ENCODE assay signal across 11 cellular contexts in the genomic region with DNA sequence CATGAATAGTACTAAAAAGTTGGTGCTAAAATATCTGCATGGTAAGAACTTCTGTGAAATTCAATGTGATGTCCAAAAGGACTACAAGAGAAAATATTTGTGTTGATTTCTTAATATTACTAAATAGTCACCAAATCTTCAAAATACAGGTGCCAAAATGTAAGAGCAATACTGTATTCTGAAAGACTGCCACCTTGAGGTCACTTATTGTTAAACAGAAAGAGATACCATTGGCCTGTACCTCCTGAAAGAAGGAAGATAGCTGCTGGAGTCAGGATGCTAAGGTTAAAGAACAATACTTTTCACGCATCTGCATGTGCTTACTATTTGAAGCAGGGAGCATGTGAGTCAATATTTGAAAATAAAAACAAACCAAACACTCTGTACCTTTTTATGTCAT.
DNase-seq lines count a peak whose midpoint lies in the region; ATAC-seq and TF ChIP-seq lines count a peak whose summit lies in the region.
"Had no signal": no experiment of that assay in that cellular context is flagged by ENCODE, and none has a peak within 500 bp of the region (broad histone marks: within the 10 kb centered on the region; RNA-seq: fewer than 3 reads in every experiment).

No MANE protein-coding gene starts in this region.

- intact Hi-C loops in mammary epithelial cell (cut with micrococcal nuclease) = loop anchor here (5.0 kb wide), 1 partner anchor 530 kb away; no protein-coding TSS in a partner anchor

- no peaks in the 10 kb centered on the region for H3K79me2 ChIP-seq in mammary epithelial cell (ENCODE audit: insufficient read depth, low read length)
- H3K79me2 ChIP-seq: parathyroid adenoma had no signal

- in situ Hi-C loops in mammary epithelial cell (cut with MboI; ENCODE audit: low sequenced_read_pairs in 2 of 2) = no loop called here

- H3K4me2 ChIP-seq in mammary epithelial cell (ENCODE audit: insufficient read depth, low read depth, low read length) = no peak overlapping the region

- H3K27ac ChIP-seq in mammary epithelial cell (ENCODE audit: insufficient read depth, low read depth, low read length) = no peak overlapping the region
- H3K27ac ChIP-seq: body of pancreas, parathyroid adenoma had no signal

- TF ChIP-seq CTCF in LNCAP (IDR thresholded peaks at IDR 0.05) = peak; percentile 33; the same call in 1 of the 2 replicates
- TF ChIP-seq CTCF in mammary epithelial cell (conservative IDR thresholded peaks at IDR 0.05 in 1 of 2, IDR thresholded peaks at IDR 0.05 in 1 of 2; ENCODE audit: extremely low read depth in 1 of 2, insufficient read depth in 1 of 2, low read depth in 1 of 2, low read length in 2 of 2) = peak; percentile 31 to 49

- H3K27me3 ChIP-seq in mammary epithelial cell (ENCODE audit: insufficient read depth, low read length) (no peaks in the 10 kb centered on the region), MG63 (no peaks in the 10 kb centered on the region)
- H3K27me3 ChIP-seq: body of pancreas had no signal

- H4K20me1 ChIP-seq in mammary epithelial cell (ENCODE audit: insufficient read depth, low read length) = no peaks in the 10 kb centered on the region

- DNase-seq in NCI-H510A treated with DMSO at 0.1 percent for 48 hours (lab: John Stamatoyannopoulos, UW) (peak; percentile 1), NCI-H510A (lab: John Stamatoyannopoulos, UW) (no peak), mammary epithelial cell (no peak), renal cortical epithelial cell (ENCODE audit: low read depth) (peak; percentile 3), MG63 (no peak)
- DNase-seq: body of pancreas, hippocampal formation had no signal

- no TSS peak for BruUV-seq in mammary epithelial cell (replicated peaks; lab: Mats Ljungman, UMichigan)

- H3K36me3 ChIP-seq in mammary epithelial cell (ENCODE audit: insufficient read depth, low read length) (no peaks in the 10 kb centered on the region), MG63 (no peaks in the 10 kb centered on the region)

- no peaks in the 10 kb centered on the region for H3K4me1 ChIP-seq in mammary epithelial cell (ENCODE audit: insufficient read depth, low read length)
- H3K4me1 ChIP-seq: body of pancreas, parathyroid adenoma had no signal

- CTCF ChIA-PET in mammary epithelial cell (lab: Charles Lee; ENCODE audit: low non-redundant PET) = interaction anchor here (0.5 kb wide), 1 partner anchor 221 kb away, joined by 4 read pairs; no protein-coding TSS in a partner anchor

- dilution Hi-C loops in mammary epithelial cell (cut with HindIII; ENCODE audit: low sequenced_read_pairs) = no loop called here

- no peak for ATAC-seq in esophagus mucosa
- ATAC-seq in GM21825 (IDR thresholded peaks at IDR 0.05; ENCODE audit: unreplicated experiment) = no peak
- ATAC-seq: body of pancreas had no signal

- no peaks in the 10 kb centered on the region for H3K9me3 ChIP-seq in mammary epithelial cell (replicated peaks; ENCODE audit: insufficient read depth, low read length)
- H3K9me3 ChIP-seq in MG63 = no peaks in the 10 kb centered on the region
- H3K9me3 ChIP-seq: body of pancreas had no signal

- H3K4me3 ChIP-seq in mammary epithelial cell (replicated peaks in 1 of 3; ENCODE audit: insufficient read depth in 1 of 3, low read depth in 2 of 3, low read length in 3 of 3) = no peak overlapping the region
- no peak overlapping the region for H3K4me3 ChIP-seq in MG63
- H3K4me3 ChIP-seq: body of pancreas had no signal

- H3K9ac ChIP-seq in mammary epithelial cell (ENCODE audit: insufficient read depth, low read length) = no peak overlapping the region
- H3K9ac ChIP-seq: parathyroid adenoma had no signal

- no peak overlapping the region for H2AFZ ChIP-seq in mammary epithelial cell (ENCODE audit: low read depth, low read length)
- H2AFZ ChIP-seq: parathyroid adenoma had no signal

- 42% methylated on average over 1 of the region's 1 CpG for WGBS in mammary epithelial cell (ENCODE audit: low coverage, missing lambda C conversion rate)

Comparison
In these comparisons a context has a peak if more than half of its experiments do, and no peak if none do; other contexts are left out.
1. DNase-seq: peak in NCI-H510A treated with DMSO at 0.1 percent for 48 hours (single experiment) and renal cortical epithelial cell (single experiment); none in NCI-H510A (single experiment), mammary epithelial cell (single experiment) and MG63 (single experiment).